In the genomic region with DNA sequence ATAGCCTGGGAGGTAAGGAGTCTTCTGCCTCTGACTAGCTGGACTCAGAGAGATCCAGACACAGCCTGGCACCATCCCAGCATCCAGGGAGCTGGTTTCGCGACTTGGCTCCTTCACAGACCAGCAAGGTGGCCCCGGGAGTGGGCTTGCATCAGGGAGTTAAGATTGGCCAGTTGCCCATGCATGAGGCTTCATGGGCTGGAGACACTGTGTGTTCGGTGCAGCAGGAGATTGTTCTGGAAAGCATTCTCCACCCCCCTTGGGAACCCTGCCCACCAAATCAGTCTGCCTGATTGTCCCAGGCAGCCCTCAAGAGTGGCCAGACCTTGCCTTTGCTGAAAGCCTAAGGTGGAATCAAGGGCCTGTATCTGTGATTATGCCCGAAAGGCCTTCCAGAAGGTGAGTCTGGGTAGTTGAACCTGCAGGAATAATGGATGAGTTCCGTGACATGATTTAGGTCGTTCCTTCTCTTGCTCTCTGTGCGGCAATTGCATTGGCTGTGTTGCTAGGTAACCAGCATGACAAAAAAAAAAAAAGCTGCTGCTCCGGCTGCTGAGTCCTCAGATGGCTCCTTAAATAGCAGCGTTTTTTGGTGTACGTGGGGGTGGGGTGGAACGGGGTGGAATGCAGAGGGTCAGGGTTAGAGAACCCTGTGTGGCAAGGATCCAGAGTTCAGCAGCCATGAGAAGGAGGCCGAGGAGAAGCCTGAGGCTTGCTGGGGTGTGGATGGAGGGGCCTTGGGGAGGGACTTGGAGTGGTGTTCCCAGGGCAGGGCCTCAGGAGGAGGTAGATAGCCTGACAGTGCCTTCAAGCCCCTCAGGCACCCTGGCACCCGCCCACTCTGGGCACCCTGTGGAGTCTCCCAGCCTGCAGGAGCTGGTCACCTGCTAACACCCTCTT, we compare ENCODE assay signal across 1 cellular context.
A peak's percentile ranks its signal among the peaks of the same experiment; 100 is the strongest.
TF ChIP-seq lines count a peak whose summit lies in the region.

No MANE protein-coding gene starts in this region.

TF ChIP-seq in HepG2, 621 proteins besides CTCF, POLR2A, EP300 and RAD21 (continued from another document and continues in another):
- TF ChIP-seq ZNF362 (CRISPR knock-in tag; IDR thresholded peaks at IDR 0.05; ENCODE audit: borderline replicate concordance) (peak; percentile 92), ARID3A (IDR thresholded peaks at IDR 0.05; ENCODE audit: low read depth, low read length) (0 out of 2 replicates have a peak, but pooled peaks have one; percentile 21), ZBTB7A (CRISPR knock-in tag; IDR thresholded peaks at IDR 0.05) (no peak), ZNF776 (CRISPR knock-in tag; IDR thresholded peaks at IDR 0.05) (no peak), NFYC (CRISPR knock-in tag; IDR thresholded peaks at IDR 0.05) (no peak), ZNF687 (CRISPR knock-in tag; IDR thresholded peaks at IDR 0.05) (peak; percentile 13), NFKB2 (CRISPR knock-in tag; IDR thresholded peaks at IDR 0.05; ENCODE audit: borderline replicate concordance) (0 out of 2 replicates have a peak, but pooled peaks have one; percentile 11), RFX3 (CRISPR knock-in tag; IDR thresholded peaks at IDR 0.05) (peak; percentile 45; the same call in 1 of the 2 replicates), KDM3A (CRISPR knock-in tag; IDR thresholded peaks at IDR 0.05; ENCODE audit: low read depth) (no peak), NCOA1 (CRISPR knock-in tag; IDR thresholded peaks at IDR 0.05) (0 out of 2 replicates have a peak, but pooled peaks have one; percentile 30), SOX6 (IDR thresholded peaks at IDR 0.05) (no peak), SOX6 (CRISPR knock-in tag; IDR thresholded peaks at IDR 0.05) (peak; percentile 44; the same call in 1 of the 2 replicates), PAXIP1 (CRISPR knock-in tag; conservative IDR thresholded peaks at IDR 0.05) (peak; percentile 53; the same call in 1 of the 2 replicates), MED1 (CRISPR knock-in tag; IDR thresholded peaks at IDR 0.05) (0 out of 2 replicates have a peak, but pooled peaks have one; percentile 17), SPEN (CRISPR knock-in tag; IDR thresholded peaks at IDR 0.05; ENCODE audit: low read depth) (no peak), NFE2L2 (IDR thresholded peaks at IDR 0.05; ENCODE audit: low read length) (0 out of 2 replicates have a peak, but pooled peaks have one; percentile 6), NR2F2 (IDR thresholded peaks at IDR 0.05; ENCODE audit: borderline replicate concordance, low read depth) (peak; percentile 62; the same call in 1 of the 2 replicates), RBM22 (optimal IDR thresholded peaks at IDR 0.05; ENCODE audit: low read length) (peak; percentile 12), LCORL (IDR thresholded peaks at IDR 0.05) (no peak), LCORL (CRISPR knock-in tag; IDR thresholded peaks at IDR 0.05) (peak; percentile 62; the same call in 1 of the 2 replicates), ZFP91 (CRISPR knock-in tag; IDR thresholded peaks at IDR 0.05; ENCODE audit: borderline replicate concordance) (peak; percentile 37; the same call in 1 of the 2 replicates), CEBPG (CRISPR knock-in tag; IDR thresholded peaks at IDR 0.05) (peak; percentile 17; the same call in 1 of the 2 replicates), NCOR1 (IDR thresholded peaks at IDR 0.05; ENCODE audit: borderline replicate concordance, low read length) (peak; percentile 39; the same call in 1 of the 2 replicates), NR2F6 (IDR thresholded peaks at IDR 0.05) (peak; percentile 66; the same call in 1 of the 2 replicates), NR2F6 (CRISPR knock-in tag; IDR thresholded peaks at IDR 0.05) (peak; percentile 49; the same call in 1 of the 2 replicates), ZIK1 (CRISPR knock-in tag; IDR thresholded peaks at IDR 0.05; ENCODE audit: borderline replicate concordance, low read depth) (no peak), GFI1 (CRISPR knock-in tag; IDR thresholded peaks at IDR 0.05; ENCODE audit: borderline replicate concordance) (no peak), ZNF234 (CRISPR knock-in tag; conservative IDR thresholded peaks at IDR 0.05) (no peak), MXI1 (IDR thresholded peaks at IDR 0.05; ENCODE audit: borderline replicate concordance, low read depth, low read length) (0 out of 3 replicates have a peak, but pooled peaks have one; percentile 19), ZFX (CRISPR knock-in tag; IDR thresholded peaks at IDR 0.05; ENCODE audit: low read depth) (0 out of 2 replicates have a peak, but pooled peaks have one; percentile 12), MED13 (CRISPR knock-in tag; IDR thresholded peaks at IDR 0.05) (no peak)
- TF ChIP-seq, protein P1, sequence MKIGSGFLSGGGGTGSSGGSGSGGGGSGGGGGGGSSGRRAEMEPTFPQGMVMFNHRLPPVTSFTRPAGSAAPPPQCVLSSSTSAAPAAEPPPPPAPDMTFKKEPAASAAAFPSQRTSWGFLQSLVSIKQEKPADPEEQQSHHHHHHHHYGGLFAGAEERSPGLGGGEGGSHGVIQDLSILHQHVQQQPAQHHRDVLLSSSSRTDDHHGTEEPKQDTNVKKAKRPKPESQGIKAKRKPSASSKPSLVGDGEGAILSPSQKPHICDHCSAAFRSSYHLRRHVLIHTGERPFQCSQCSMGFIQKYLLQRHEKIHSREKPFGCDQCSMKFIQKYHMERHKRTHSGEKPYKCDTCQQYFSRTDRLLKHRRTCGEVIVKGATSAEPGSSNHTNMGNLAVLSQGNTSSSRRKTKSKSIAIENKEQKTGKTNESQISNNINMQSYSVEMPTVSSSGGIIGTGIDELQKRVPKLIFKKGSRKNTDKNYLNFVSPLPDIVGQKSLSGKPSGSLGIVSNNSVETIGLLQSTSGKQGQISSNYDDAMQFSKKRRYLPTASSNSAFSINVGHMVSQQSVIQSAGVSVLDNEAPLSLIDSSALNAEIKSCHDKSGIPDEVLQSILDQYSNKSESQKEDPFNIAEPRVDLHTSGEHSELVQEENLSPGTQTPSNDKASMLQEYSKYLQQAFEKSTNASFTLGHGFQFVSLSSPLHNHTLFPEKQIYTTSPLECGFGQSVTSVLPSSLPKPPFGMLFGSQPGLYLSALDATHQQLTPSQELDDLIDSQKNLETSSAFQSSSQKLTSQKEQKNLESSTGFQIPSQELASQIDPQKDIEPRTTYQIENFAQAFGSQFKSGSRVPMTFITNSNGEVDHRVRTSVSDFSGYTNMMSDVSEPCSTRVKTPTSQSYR (CRISPR knock-in tag; IDR thresholded peaks at IDR 0.05; ENCODE audit: borderline replicate concordance): peak; percentile 76; the same call in 1 of the 2 replicates
- TF ChIP-seq, protein P2, sequence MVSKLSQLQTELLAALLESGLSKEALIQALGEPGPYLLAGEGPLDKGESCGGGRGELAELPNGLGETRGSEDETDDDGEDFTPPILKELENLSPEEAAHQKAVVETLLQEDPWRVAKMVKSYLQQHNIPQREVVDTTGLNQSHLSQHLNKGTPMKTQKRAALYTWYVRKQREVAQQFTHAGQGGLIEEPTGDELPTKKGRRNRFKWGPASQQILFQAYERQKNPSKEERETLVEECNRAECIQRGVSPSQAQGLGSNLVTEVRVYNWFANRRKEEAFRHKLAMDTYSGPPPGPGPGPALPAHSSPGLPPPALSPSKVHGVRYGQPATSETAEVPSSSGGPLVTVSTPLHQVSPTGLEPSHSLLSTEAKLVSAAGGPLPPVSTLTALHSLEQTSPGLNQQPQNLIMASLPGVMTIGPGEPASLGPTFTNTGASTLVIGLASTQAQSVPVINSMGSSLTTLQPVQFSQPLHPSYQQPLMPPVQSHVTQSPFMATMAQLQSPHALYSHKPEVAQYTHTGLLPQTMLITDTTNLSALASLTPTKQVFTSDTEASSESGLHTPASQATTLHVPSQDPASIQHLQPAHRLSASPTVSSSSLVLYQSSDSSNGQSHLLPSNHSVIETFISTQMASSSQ (IDR thresholded peaks at IDR 0.05; ENCODE audit: low read depth): no peak
- TF ChIP-seq, protein P2 (CRISPR knock-in tag; IDR thresholded peaks at IDR 0.05; ENCODE audit: borderline replicate concordance): 0 out of 2 replicates have a peak, but pooled peaks have one; percentile 7
